ENCODE assay signal across 25 cellular contexts in genomic region chr6:40891686-40892085, GRCh38.
"Had no signal": no experiment of that assay in that cellular context is flagged by ENCODE, and none has a peak within 500 bp of the region (broad histone marks: within the 10 kb centered on the region; RNA-seq: fewer than 3 reads in every experiment).

No MANE protein-coding gene starts in this region.

- H3K27ac ChIP-seq: brain microvascular endothelial cell, Peyer's patch, RWPE1, SJCRH30 had no signal

- H3K9me3 ChIP-seq: Peyer's patch, SJCRH30 had no signal

- H3K9me3 Mint-ChIP-seq: activated CD4-positive, alpha-beta memory T cell treated with anti-CD3 and anti-CD28 coated beads for 36 hours; activated CD4-positive, alpha-beta T cell treated with anti-CD3 and anti-CD28 coated beads, Interleukin-2, amount 10 ng/mL, durations not matched to agents 7 days and 5 days; activated naive CD4-positive, alpha-beta T cell treated with anti-CD3 and anti-CD28 coated beads, Interleukin-2, amount 10 ng/mL, durations not matched to agents 7 days and 5 days; activated naive CD8-positive, alpha-beta T cell treated with anti-CD3 and anti-CD28 coated beads for 36 hours; activated T-helper 2 cell treated with anti-CD3 and anti-CD28 coated beads, Interferon-gamma antibody, Interleukin-2, Interleukin-4, amounts not matched to agents 10 μg/mL and 5 μg/mL and 100 μg/mL, durations not matched to agents 14 hours and 24 hours and 36 hours had no signal

- H3K27ac Mint-ChIP-seq: activated CD4-positive, alpha-beta memory T cell treated with anti-CD3 and anti-CD28 coated beads for 36 hours; activated CD4-positive, alpha-beta T cell treated with anti-CD3 and anti-CD28 coated beads, Interleukin-2, amount 10 ng/mL, durations not matched to agents 7 days and 5 days; activated naive CD4-positive, alpha-beta T cell treated with anti-CD3 and anti-CD28 coated beads, Interleukin-2, amount 10 ng/mL, durations not matched to agents 7 days and 5 days; activated naive CD8-positive, alpha-beta T cell treated with anti-CD3 and anti-CD28 coated beads for 36 hours; activated T-helper 2 cell treated with anti-CD3 and anti-CD28 coated beads, Interferon-gamma antibody, Interleukin-2, Interleukin-4, amounts not matched to agents 10 μg/mL and 5 μg/mL and 100 μg/mL, durations not matched to agents 14 hours and 24 hours and 36 hours had no signal

- H3K36me3 Mint-ChIP-seq: activated CD4-positive, alpha-beta memory T cell treated with anti-CD3 and anti-CD28 coated beads for 36 hours; activated naive CD4-positive, alpha-beta T cell treated with anti-CD3 and anti-CD28 coated beads, Interleukin-2, amount 10 ng/mL, durations not matched to agents 7 days and 5 days; activated naive CD8-positive, alpha-beta T cell treated with anti-CD3 and anti-CD28 coated beads for 36 hours; IgD-negative memory B cell had no signal

- H3K4me3 ChIP-seq: Peyer's patch, SJCRH30 had no signal

- H3K27me3 Mint-ChIP-seq: activated CD4-positive, alpha-beta T cell treated with anti-CD3 and anti-CD28 coated beads, Interleukin-2, amount 10 ng/mL, durations not matched to agents 7 days and 5 days had no signal

- H3K4me1 ChIP-seq: Peyer's patch, SJCRH30 had no signal

- H3K36me3 ChIP-seq: brain microvascular endothelial cell, Peyer's patch, SJCRH30 had no signal

- DNase-seq: activated CD4-positive, alpha-beta memory T cell treated with anti-CD3 and anti-CD28 coated beads for 36 hours; activated CD4-positive, alpha-beta T cell treated with anti-CD3 and anti-CD28 coated beads for 1 hour; activated CD4-positive, alpha-beta T cell treated with anti-CD3 and anti-CD28 coated beads, Interleukin-2, amount 10 ng/mL, durations not matched to agents 7 days and 5 days; activated CD8-positive, alpha-beta memory T cell treated with anti-CD3 and anti-CD28 coated beads for 24 hours; activated gamma-delta T cell treated with Interleukin-2 at 50 U/mL for 16 hours; activated naive CD4-positive, alpha-beta T cell treated with anti-CD3 and anti-CD28 coated beads, Interleukin-2, amount 10 ng/mL, durations not matched to agents 7 days and 5 days; activated naive CD8-positive, alpha-beta T cell treated with anti-CD3 and anti-CD28 coated beads for 36 hours; activated T-cell treated with anti-CD3 and anti-CD28 coated beads, Interleukin-2, amount 50 U/mL, for 48 hours; brain microvascular endothelial cell; caudate nucleus; KG1; NCI-H1048; NCI-H1694 treated with DMSO at 0.1 percent for 48 hours; NCI-H2029 treated with DMSO at 0.1 percent for 48 hours; NCI-H226; NCI-H526; NCI-H82; Peyer's patch; Right ventricle myocardium superior; SJCRH30; SW 1271 had no signal

- ATAC-seq: SK-N-SH treated with all-trans-retinoic acid at 6 μM for 48 hours had no signal

- H3K4me1 Mint-ChIP-seq: activated CD4-positive, alpha-beta T cell treated with anti-CD3 and anti-CD28 coated beads, Interleukin-2, amount 10 ng/mL, durations not matched to agents 7 days and 5 days; activated naive CD4-positive, alpha-beta T cell treated with anti-CD3 and anti-CD28 coated beads, Interleukin-2, amount 10 ng/mL, durations not matched to agents 7 days and 5 days; activated naive CD8-positive, alpha-beta T cell treated with anti-CD3 and anti-CD28 coated beads for 36 hours; IgD-negative memory B cell had no signal

- H3K4me3 Mint-ChIP-seq: activated CD4-positive, alpha-beta memory T cell treated with anti-CD3 and anti-CD28 coated beads for 36 hours; activated CD4-positive, alpha-beta T cell treated with anti-CD3 and anti-CD28 coated beads, Interleukin-2, amount 10 ng/mL, durations not matched to agents 7 days and 5 days; activated naive CD4-positive, alpha-beta T cell treated with anti-CD3 and anti-CD28 coated beads, Interleukin-2, amount 10 ng/mL, durations not matched to agents 7 days and 5 days; activated naive CD8-positive, alpha-beta T cell treated with anti-CD3 and anti-CD28 coated beads for 36 hours had no signal
